1 cellular context compared by ENCODE assay signal in genomic region chr6:26216015-26216885, GRCh38.
A peak's percentile ranks its signal among the peaks of the same experiment; 100 is the strongest.
TF ChIP-seq lines count a peak whose summit lies in the region.

No MANE protein-coding gene starts in this region.

TF ChIP-seq in HepG2, 621 proteins besides CTCF, POLR2A, EP300 and RAD21 (continued from another document and continues in another):
- TF ChIP-seq ZNF512B (CRISPR knock-in tag; IDR thresholded peaks at IDR 0.05; ENCODE audit: borderline replicate concordance) = no peak
- TF ChIP-seq KLF6 (CRISPR knock-in tag; IDR thresholded peaks at IDR 0.05) = no peak
- TF ChIP-seq ZNF124 (CRISPR knock-in tag; IDR thresholded peaks at IDR 0.05) = peak; percentile 50; the same call in 1 of the 2 replicates
- no peak for TF ChIP-seq SUZ12 (IDR thresholded peaks at IDR 0.05; ENCODE audit: low read depth, low read length)
- no peak; the same call in 1 of the 2 replicates for TF ChIP-seq TFE3 (CRISPR knock-in tag; IDR thresholded peaks at IDR 0.05)
- TF ChIP-seq ZNF44 (CRISPR knock-in tag; IDR thresholded peaks at IDR 0.05) = peak; percentile 23; the same call in 1 of the 2 replicates
- no peak for TF ChIP-seq KIAA2018 (CRISPR knock-in tag; IDR thresholded peaks at IDR 0.05; ENCODE audit: borderline replicate concordance)
- no peak for TF ChIP-seq TIGD3 (CRISPR knock-in tag; IDR thresholded peaks at IDR 0.05; ENCODE audit: borderline replicate concordance)
- TF ChIP-seq DNMT1 (CRISPR knock-in tag; IDR thresholded peaks at IDR 0.05) = no peak
- TF ChIP-seq ZNF737 (CRISPR knock-in tag; IDR thresholded peaks at IDR 0.05; ENCODE audit: borderline replicate concordance) = 0 out of 2 replicates have a peak, but pooled peaks have one; percentile 75
- TF ChIP-seq ZNF275 (CRISPR knock-in tag; IDR thresholded peaks at IDR 0.05; ENCODE audit: borderline replicate concordance) = no peak; the same call in 1 of the 2 replicates
- no peak for TF ChIP-seq THAP8 (CRISPR knock-in tag; IDR thresholded peaks at IDR 0.05; ENCODE audit: borderline replicate concordance)
- TF ChIP-seq ARNT2 (CRISPR knock-in tag; IDR thresholded peaks at IDR 0.05; ENCODE audit: low read depth) = 0 out of 2 replicates have a peak, but pooled peaks have one; percentile 15
- no peak for TF ChIP-seq ZNF136 (CRISPR knock-in tag; IDR thresholded peaks at IDR 0.05; ENCODE audit: low read depth)
- TF ChIP-seq ETV5 (CRISPR knock-in tag; IDR thresholded peaks at IDR 0.05; ENCODE audit: borderline replicate concordance) = peak; percentile 47
- no peak for TF ChIP-seq TBL1XR1 (IDR thresholded peaks at IDR 0.05; ENCODE audit: borderline replicate concordance, low read length, partially characterized antibody)
- TF ChIP-seq CREBL2 (CRISPR knock-in tag; IDR thresholded peaks at IDR 0.05; ENCODE audit: borderline replicate concordance) = 0 out of 2 replicates have a peak, but pooled peaks have one; percentile 3
- TF ChIP-seq ZNF33A (CRISPR knock-in tag; IDR thresholded peaks at IDR 0.05; ENCODE audit: borderline replicate concordance) = no peak
- no peak for TF ChIP-seq ZNF253 (CRISPR knock-in tag; IDR thresholded peaks at IDR 0.05; ENCODE audit: borderline replicate concordance)
- TF ChIP-seq NFATC3 (CRISPR knock-in tag; IDR thresholded peaks at IDR 0.05) = peak; percentile 20; the same call in 1 of the 2 replicates
- no peak for TF ChIP-seq U2AF2 (IDR thresholded peaks at IDR 0.05; ENCODE audit: low read depth, low read length)
- no peak for TF ChIP-seq PCBP1 (IDR thresholded peaks at IDR 0.05; ENCODE audit: borderline replicate concordance, low read depth, low read length)
- no peak for TF ChIP-seq ADNP (CRISPR knock-in tag; IDR thresholded peaks at IDR 0.05)
- TF ChIP-seq NCOA1 (CRISPR knock-in tag; IDR thresholded peaks at IDR 0.05) = peak; percentile 63; the same call in 1 of the 2 replicates
- TF ChIP-seq ZMAT3 (CRISPR knock-in tag; conservative IDR thresholded peaks at IDR 0.05) = no peak; the same call in 1 of the 2 replicates
- 0 out of 2 replicates have a peak, but pooled peaks have one; percentile 21 for TF ChIP-seq HCFC1 (IDR thresholded peaks at IDR 0.05; ENCODE audit: low read depth, low read length)
- no peak for TF ChIP-seq TBP (CRISPR knock-in tag; IDR thresholded peaks at IDR 0.05)
- no peak for TF ChIP-seq ZBTB7A (CRISPR knock-in tag; IDR thresholded peaks at IDR 0.05)
- no peak for TF ChIP-seq TMF1 (CRISPR knock-in tag; IDR thresholded peaks at IDR 0.05; ENCODE audit: low read depth)
- TF ChIP-seq MAFG (CRISPR knock-in tag; IDR thresholded peaks at IDR 0.05) = no peak
- TF ChIP-seq ZNF3 (CRISPR knock-in tag; IDR thresholded peaks at IDR 0.05) = no peak
- TF ChIP-seq ZBTB14 (CRISPR knock-in tag; IDR thresholded peaks at IDR 0.05) = peak; percentile 44
- TF ChIP-seq ZKSCAN8 (CRISPR knock-in tag; IDR thresholded peaks at IDR 0.05; ENCODE audit: borderline replicate concordance) = no peak; the same call in 1 of the 2 replicates
- no peak for TF ChIP-seq BCLAF1 (IDR thresholded peaks at IDR 0.05)
- peak; percentile 73 for TF ChIP-seq ZMYM4 (CRISPR knock-in tag; IDR thresholded peaks at IDR 0.05)
- no peak for TF ChIP-seq DPF2 (CRISPR knock-in tag; IDR thresholded peaks at IDR 0.05; ENCODE audit: borderline replicate concordance, low read depth)
- 0 out of 2 replicates have a peak, but pooled peaks have one; percentile 9 for TF ChIP-seq NR2F6 (IDR thresholded peaks at IDR 0.05)
- no peak; the same call in 1 of the 2 replicates for TF ChIP-seq NR2F6 (CRISPR knock-in tag; IDR thresholded peaks at IDR 0.05)
- peak; percentile 45; the same call in 1 of the 2 replicates for TF ChIP-seq WIZ (CRISPR knock-in tag; IDR thresholded peaks at IDR 0.05)
- no peak for TF ChIP-seq ATF7 (IDR thresholded peaks at IDR 0.05)
- TF ChIP-seq ATF7 (CRISPR knock-in tag; IDR thresholded peaks at IDR 0.05) = no peak
